36 cellular contexts compared by ENCODE assay signal in the genomic region with DNA sequence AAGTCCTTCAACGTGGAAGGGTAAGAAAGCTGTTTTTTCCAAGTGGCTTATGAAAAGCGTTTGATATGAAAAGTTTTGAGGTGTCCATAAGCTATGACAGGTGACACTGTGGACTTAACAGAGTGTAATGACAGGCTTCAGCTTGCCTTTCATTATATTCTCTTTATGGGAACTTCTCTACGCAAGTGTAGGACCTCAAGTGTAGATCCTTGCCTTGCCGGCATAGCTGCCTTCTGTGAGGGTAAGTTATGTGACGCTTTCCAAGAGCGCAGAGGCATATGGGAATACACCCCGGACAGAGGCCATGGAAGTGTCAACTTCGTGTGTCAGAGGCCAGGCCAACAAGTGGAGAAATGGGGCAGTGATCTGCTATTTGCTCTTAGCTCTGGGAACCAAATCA.
"Had no signal": no experiment of that assay in that cellular context is flagged by ENCODE, and none has a peak within 500 bp of the region (broad histone marks: within the 10 kb centered on the region; RNA-seq: fewer than 3 reads in every experiment).

No MANE protein-coding gene starts in this region.

- H3K27me3 Mint-ChIP-seq: activated B cell treated with CpG ODN at 0.5 μM for 24 hours; activated CD4-positive, alpha-beta memory T cell treated with anti-CD3 and anti-CD28 coated beads, Interleukin-2, amount 10 ng/mL, durations not matched to agents 7 days and 5 days; activated naive CD4-positive, alpha-beta T cell treated with anti-CD3 and anti-CD28 coated beads, Interleukin-2, amount 50 U/mL, for 24 hours; activated naive CD8-positive, alpha-beta T cell treated with anti-CD3 and anti-CD28 coated beads for 36 hours; activated naive CD8-positive, alpha-beta T cell treated with anti-CD3 and anti-CD28 coated beads, Interleukin-2, amount 50 U/mL, for 24 hours; brain; central memory CD8-positive, alpha-beta T cell; dendritic cell treated with granulocyte-macrophage colony-stimulating factor and Interleukin-4, amounts not matched to agents 40 ng/mL and 50 ng/mL, for 4 days; T-helper 17 cell had no signal

- ATAC-seq: activated CD4-positive, CD25-positive, alpha-beta regulatory T cell treated with anti-CD3 and anti-CD28 coated beads, Interleukin-2, amount 50 U/mL, for 24 hours; activated naive CD8-positive, alpha-beta T cell treated with anti-CD3 and anti-CD28 coated beads, Interleukin-2, amount 50 U/mL, for 24 hours; activated T-cell treated with anti-CD3 and anti-CD28 coated beads, Interleukin-2, amount 50 U/mL, for 4 hours; esophagus mucosa; foreskin keratinocyte; gastrocnemius medialis; heart left ventricle; T-helper 17 cell had no signal

- H3K4me1 ChIP-seq: adrenal gland, ascending aorta, breast epithelium, foreskin keratinocyte, gastrocnemius medialis, heart left ventricle had no signal

- H3K4me3 ChIP-seq: adrenal gland, ascending aorta, breast epithelium, cardiac muscle cell, coronary artery, dorsolateral prefrontal cortex, gastrocnemius medialis, heart left ventricle had no signal

- H3K4me1 Mint-ChIP-seq: activated B cell treated with CpG ODN at 0.5 μM for 24 hours; activated CD4-positive, alpha-beta memory T cell treated with anti-CD3 and anti-CD28 coated beads, Interleukin-2, amount 10 ng/mL, durations not matched to agents 7 days and 5 days; brain; endodermal cell had no signal

- H3K27ac Mint-ChIP-seq: activated B cell treated with CpG ODN at 0.5 μM for 24 hours; activated CD4-positive, alpha-beta memory T cell treated with anti-CD3 and anti-CD28 coated beads, Interleukin-2, amount 10 ng/mL, durations not matched to agents 7 days and 5 days; activated naive CD4-positive, alpha-beta T cell treated with anti-CD3 and anti-CD28 coated beads for 36 hours; activated naive CD8-positive, alpha-beta T cell treated with anti-CD3 and anti-CD28 coated beads for 36 hours; activated naive CD8-positive, alpha-beta T cell treated with anti-CD3 and anti-CD28 coated beads, Interleukin-2, amount 50 U/mL, for 24 hours; activated T-helper 1 cell treated with anti-CD3 and anti-CD28 coated beads, Interleukin-12 subunit alpha, Interleukin-12 subunit beta, Interleukin-2, Interleukin-4 antibody, amounts not matched to agents 30 ng/mL and 10 ng/mL and 1 ng/mL, durations not matched to agents 14 hours and 24 hours and 36 hours; activated T-helper 2 cell treated with anti-CD3 and anti-CD28 coated beads, Interferon-gamma antibody, Interleukin-2, Interleukin-4, amounts not matched to agents 10 μg/mL and 5 μg/mL and 100 μg/mL, durations not matched to agents 14 hours and 24 hours and 36 hours; dendritic cell treated with granulocyte-macrophage colony-stimulating factor and Interleukin-4, amounts not matched to agents 40 ng/mL and 50 ng/mL, for 4 days; endodermal cell; T-helper 2 cell treated with Interferon-gamma antibody and Interleukin-4, amounts not matched to agents 5 μg/mL and 100 μg/mL, for 36 hours had no signal

- DNase-seq: activated B cell treated with CpG ODN at 0.5 μM for 24 hours; activated CD4-positive, alpha-beta memory T cell treated with anti-CD3 and anti-CD28 coated beads, Interleukin-2, amount 10 ng/mL, durations not matched to agents 7 days and 5 days; activated CD4-positive, alpha-beta T cell treated with anti-CD3 and anti-CD28 coated beads for 48 hours; activated CD4-positive, alpha-beta T cell treated with anti-CD3 and anti-CD28 coated beads, Interleukin-2, amount 50 U/mL, for 4 hours; activated CD8-positive, alpha-beta memory T cell treated with anti-CD3 and anti-CD28 coated beads, Interleukin-2, amount 50 U/mL, for 48 hours; activated effector memory CD4-positive, alpha-beta T cell treated with anti-CD3 and anti-CD28 coated beads, Interleukin-2, amount 50 U/mL, for 16 hours; activated naive CD4-positive, alpha-beta T cell treated with anti-CD3 and anti-CD28 coated beads for 36 hours; activated naive CD8-positive, alpha-beta T cell treated with anti-CD3 and anti-CD28 coated beads for 36 hours; activated naive CD8-positive, alpha-beta T cell treated with anti-CD3 and anti-CD28 coated beads, Interleukin-2, amount 50 U/mL, for 24 hours; activated T-cell treated with anti-CD3 and anti-CD28 coated beads for 4 hours; activated T-cell treated with anti-CD3 and anti-CD28 coated beads, Interleukin-2, amount 50 U/mL, for 4 hours; adrenal gland; dorsolateral prefrontal cortex; effector memory CD4-positive, alpha-beta T cell; endodermal cell; foreskin keratinocyte; gastrocnemius medialis; glutamatergic neuron; heart left ventricle; T-helper 1 cell; T-helper 17 cell; T1000; WERI-Rb-1 had no signal

- H3K9me3 ChIP-seq: adrenal gland, ascending aorta, breast epithelium, gastrocnemius medialis, heart left ventricle had no signal

- H3K27me3 ChIP-seq: adrenal gland, ascending aorta, breast epithelium, cardiac muscle cell, dorsolateral prefrontal cortex, foreskin keratinocyte, gastrocnemius medialis, heart left ventricle had no signal

- H3K27ac ChIP-seq: adrenal gland, ascending aorta, breast epithelium, cardiac muscle cell, coronary artery, dorsolateral prefrontal cortex, foreskin keratinocyte, gastrocnemius medialis, heart left ventricle, WERI-Rb-1 had no signal

- H3K9me3 Mint-ChIP-seq: activated B cell treated with CpG ODN at 0.5 μM for 24 hours; activated CD4-positive, alpha-beta memory T cell treated with anti-CD3 and anti-CD28 coated beads, Interleukin-2, amount 10 ng/mL, durations not matched to agents 7 days and 5 days; activated naive CD4-positive, alpha-beta T cell treated with anti-CD3 and anti-CD28 coated beads for 36 hours; activated naive CD4-positive, alpha-beta T cell treated with anti-CD3 and anti-CD28 coated beads, Interleukin-2, amount 50 U/mL, for 24 hours; activated naive CD8-positive, alpha-beta T cell treated with anti-CD3 and anti-CD28 coated beads for 36 hours; activated naive CD8-positive, alpha-beta T cell treated with anti-CD3 and anti-CD28 coated beads, Interleukin-2, amount 50 U/mL, for 24 hours; activated T-cell treated with anti-CD3 and anti-CD28 coated beads, Interleukin-2, amount 50 U/mL, for 4 hours; activated T-helper 1 cell treated with anti-CD3 and anti-CD28 coated beads, Interleukin-12 subunit alpha, Interleukin-12 subunit beta, Interleukin-2, Interleukin-4 antibody, amounts not matched to agents 30 ng/mL and 10 ng/mL and 1 ng/mL, durations not matched to agents 14 hours and 24 hours and 36 hours; activated T-helper 2 cell treated with anti-CD3 and anti-CD28 coated beads, Interferon-gamma antibody, Interleukin-2, Interleukin-4, amounts not matched to agents 10 μg/mL and 5 μg/mL and 100 μg/mL, durations not matched to agents 14 hours and 24 hours and 36 hours; central memory CD8-positive, alpha-beta T cell; dendritic cell treated with granulocyte-macrophage colony-stimulating factor and Interleukin-4, amounts not matched to agents 40 ng/mL and 50 ng/mL, for 4 days; endodermal cell; T-helper 2 cell treated with Interferon-gamma antibody and Interleukin-4, amounts not matched to agents 5 μg/mL and 100 μg/mL, for 36 hours had no signal

- H3K4me3 Mint-ChIP-seq: activated B cell treated with CpG ODN at 0.5 μM for 24 hours; activated CD4-positive, alpha-beta memory T cell treated with anti-CD3 and anti-CD28 coated beads, Interleukin-2, amount 10 ng/mL, durations not matched to agents 7 days and 5 days; activated naive CD4-positive, alpha-beta T cell treated with anti-CD3 and anti-CD28 coated beads for 36 hours; activated naive CD4-positive, alpha-beta T cell treated with anti-CD3 and anti-CD28 coated beads, Interleukin-2, amount 50 U/mL, for 24 hours; activated naive CD8-positive, alpha-beta T cell treated with anti-CD3 and anti-CD28 coated beads for 36 hours; activated naive CD8-positive, alpha-beta T cell treated with anti-CD3 and anti-CD28 coated beads, Interleukin-2, amount 50 U/mL, for 24 hours; activated T-cell treated with anti-CD3 and anti-CD28 coated beads, Interleukin-2, amount 50 U/mL, for 4 hours; activated T-helper 1 cell treated with anti-CD3 and anti-CD28 coated beads, Interleukin-12 subunit alpha, Interleukin-12 subunit beta, Interleukin-2, Interleukin-4 antibody, amounts not matched to agents 30 ng/mL and 10 ng/mL and 1 ng/mL, durations not matched to agents 14 hours and 24 hours and 36 hours; brain; central memory CD8-positive, alpha-beta T cell; dendritic cell treated with granulocyte-macrophage colony-stimulating factor and Interleukin-4, amounts not matched to agents 40 ng/mL and 50 ng/mL, for 4 days; endodermal cell; T-helper 17 cell; T-helper 2 cell treated with Interferon-gamma antibody and Interleukin-4, amounts not matched to agents 5 μg/mL and 100 μg/mL, for 36 hours had no signal
